In the genomic region with DNA sequence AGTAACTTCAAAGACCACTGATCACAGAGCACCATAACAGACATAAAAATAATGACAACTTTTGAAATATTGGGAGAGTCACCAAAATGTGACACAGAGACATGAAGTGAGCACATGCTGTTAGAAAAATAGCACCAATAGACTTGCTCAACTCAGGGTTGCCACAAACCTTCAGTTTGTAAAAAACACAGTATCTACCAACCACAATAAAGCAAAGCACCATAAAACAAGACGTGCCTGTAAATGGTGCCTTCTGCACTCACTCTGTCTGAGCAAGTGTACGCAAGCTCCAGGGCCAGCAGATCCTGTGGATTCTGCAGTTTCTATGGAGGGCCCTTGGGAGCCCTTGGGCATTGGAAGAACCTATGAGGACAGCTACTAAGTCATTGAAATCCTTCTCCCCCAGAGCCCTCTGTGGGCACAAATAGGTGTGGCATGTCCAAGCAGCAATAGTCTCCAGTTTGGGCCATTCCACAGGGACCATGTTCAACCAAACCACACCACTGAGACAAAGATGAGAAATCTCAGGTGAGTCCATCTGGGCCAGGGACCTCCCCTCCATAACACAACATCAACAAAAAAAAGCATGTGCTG, we compare ENCODE assay signal across 1 cellular context.
TF ChIP-seq lines count a peak whose summit lies in the region.

No MANE protein-coding gene starts in this region.

TF ChIP-seq in HEK293, 187 proteins besides CTCF, POLR2A, EP300 and RAD21 (continued from another document):
- TF ChIP-seq ZNF621 (tag by site-specific recombination; IDR thresholded peaks at IDR 0.05) (no peak), ZNF629 (tag by site-specific recombination; IDR thresholded peaks at IDR 0.05) (no peak), KLF16 (tag by site-specific recombination; IDR thresholded peaks at IDR 0.05) (no peak), OSR2 (tag by site-specific recombination; IDR thresholded peaks at IDR 0.05) (no peak), ZNF175 (tag by site-specific recombination; IDR thresholded peaks at IDR 0.05) (no peak), MEIS1 (CRISPR knock-in tag; IDR thresholded peaks at IDR 0.05; ENCODE audit: borderline replicate concordance) (no peak), ZNF571 (tag by site-specific recombination; IDR thresholded peaks at IDR 0.05) (no peak), ZNF501 (tag by site-specific recombination; IDR thresholded peaks at IDR 0.05) (no peak), ZNF544 (tag by site-specific recombination; IDR thresholded peaks at IDR 0.05) (no peak), ZFP69B (tag by site-specific recombination; IDR thresholded peaks at IDR 0.05) (no peak), ZNF132 (tag by site-specific recombination; IDR thresholded peaks at IDR 0.05; ENCODE audit: borderline replicate concordance) (no peak), ZNF747 (tag by site-specific recombination; IDR thresholded peaks at IDR 0.05) (no peak)
- TF ChIP-seq, protein P1, sequence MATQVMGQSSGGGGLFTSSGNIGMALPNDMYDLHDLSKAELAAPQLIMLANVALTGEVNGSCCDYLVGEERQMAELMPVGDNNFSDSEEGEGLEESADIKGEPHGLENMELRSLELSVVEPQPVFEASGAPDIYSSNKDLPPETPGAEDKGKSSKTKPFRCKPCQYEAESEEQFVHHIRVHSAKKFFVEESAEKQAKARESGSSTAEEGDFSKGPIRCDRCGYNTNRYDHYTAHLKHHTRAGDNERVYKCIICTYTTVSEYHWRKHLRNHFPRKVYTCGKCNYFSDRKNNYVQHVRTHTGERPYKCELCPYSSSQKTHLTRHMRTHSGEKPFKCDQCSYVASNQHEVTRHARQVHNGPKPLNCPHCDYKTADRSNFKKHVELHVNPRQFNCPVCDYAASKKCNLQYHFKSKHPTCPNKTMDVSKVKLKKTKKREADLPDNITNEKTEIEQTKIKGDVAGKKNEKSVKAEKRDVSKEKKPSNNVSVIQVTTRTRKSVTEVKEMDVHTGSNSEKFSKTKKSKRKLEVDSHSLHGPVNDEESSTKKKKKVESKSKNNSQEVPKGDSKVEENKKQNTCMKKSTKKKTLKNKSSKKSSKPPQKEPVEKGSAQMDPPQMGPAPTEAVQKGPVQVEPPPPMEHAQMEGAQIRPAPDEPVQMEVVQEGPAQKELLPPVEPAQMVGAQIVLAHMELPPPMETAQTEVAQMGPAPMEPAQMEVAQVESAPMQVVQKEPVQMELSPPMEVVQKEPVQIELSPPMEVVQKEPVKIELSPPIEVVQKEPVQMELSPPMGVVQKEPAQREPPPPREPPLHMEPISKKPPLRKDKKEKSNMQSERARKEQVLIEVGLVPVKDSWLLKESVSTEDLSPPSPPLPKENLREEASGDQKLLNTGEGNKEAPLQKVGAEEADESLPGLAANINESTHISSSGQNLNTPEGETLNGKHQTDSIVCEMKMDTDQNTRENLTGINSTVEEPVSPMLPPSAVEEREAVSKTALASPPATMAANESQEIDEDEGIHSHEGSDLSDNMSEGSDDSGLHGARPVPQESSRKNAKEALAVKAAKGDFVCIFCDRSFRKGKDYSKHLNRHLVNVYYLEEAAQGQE (tag by site-specific recombination; IDR thresholded peaks at IDR 0.05): no peak
- TF ChIP-seq, protein P2, sequence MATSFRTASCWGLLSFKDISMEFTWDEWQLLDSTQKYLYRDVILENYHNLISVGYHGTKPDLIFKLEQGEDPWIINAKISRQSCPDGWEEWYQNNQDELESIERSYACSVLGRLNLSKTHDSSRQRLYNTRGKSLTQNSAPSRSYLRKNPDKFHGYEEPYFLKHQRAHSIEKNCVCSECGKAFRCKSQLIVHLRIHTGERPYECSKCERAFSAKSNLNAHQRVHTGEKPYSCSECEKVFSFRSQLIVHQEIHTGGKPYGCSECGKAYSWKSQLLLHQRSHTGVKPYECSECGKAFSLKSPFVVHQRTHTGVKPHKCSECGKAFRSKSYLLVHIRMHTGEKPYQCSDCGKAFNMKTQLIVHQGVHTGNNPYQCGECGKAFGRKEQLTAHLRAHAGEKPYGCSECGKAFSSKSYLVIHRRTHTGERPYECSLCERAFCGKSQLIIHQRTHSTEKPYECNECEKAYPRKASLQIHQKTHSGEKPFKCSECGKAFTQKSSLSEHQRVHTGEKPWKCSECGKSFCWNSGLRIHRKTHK (tag by site-specific recombination; IDR thresholded peaks at IDR 0.05): no peak
- TF ChIP-seq, protein P3, sequence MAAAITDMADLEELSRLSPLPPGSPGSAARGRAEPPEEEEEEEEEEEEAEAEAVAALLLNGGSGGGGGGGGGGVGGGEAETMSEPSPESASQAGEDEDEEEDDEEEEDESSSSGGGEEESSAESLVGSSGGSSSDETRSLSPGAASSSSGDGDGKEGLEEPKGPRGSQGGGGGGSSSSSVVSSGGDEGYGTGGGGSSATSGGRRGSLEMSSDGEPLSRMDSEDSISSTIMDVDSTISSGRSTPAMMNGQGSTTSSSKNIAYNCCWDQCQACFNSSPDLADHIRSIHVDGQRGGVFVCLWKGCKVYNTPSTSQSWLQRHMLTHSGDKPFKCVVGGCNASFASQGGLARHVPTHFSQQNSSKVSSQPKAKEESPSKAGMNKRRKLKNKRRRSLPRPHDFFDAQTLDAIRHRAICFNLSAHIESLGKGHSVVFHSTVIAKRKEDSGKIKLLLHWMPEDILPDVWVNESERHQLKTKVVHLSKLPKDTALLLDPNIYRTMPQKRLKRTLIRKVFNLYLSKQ (tag by site-specific recombination; IDR thresholded peaks at IDR 0.05; ENCODE audit: borderline replicate concordance): no peak
- TF ChIP-seq, protein P4, sequence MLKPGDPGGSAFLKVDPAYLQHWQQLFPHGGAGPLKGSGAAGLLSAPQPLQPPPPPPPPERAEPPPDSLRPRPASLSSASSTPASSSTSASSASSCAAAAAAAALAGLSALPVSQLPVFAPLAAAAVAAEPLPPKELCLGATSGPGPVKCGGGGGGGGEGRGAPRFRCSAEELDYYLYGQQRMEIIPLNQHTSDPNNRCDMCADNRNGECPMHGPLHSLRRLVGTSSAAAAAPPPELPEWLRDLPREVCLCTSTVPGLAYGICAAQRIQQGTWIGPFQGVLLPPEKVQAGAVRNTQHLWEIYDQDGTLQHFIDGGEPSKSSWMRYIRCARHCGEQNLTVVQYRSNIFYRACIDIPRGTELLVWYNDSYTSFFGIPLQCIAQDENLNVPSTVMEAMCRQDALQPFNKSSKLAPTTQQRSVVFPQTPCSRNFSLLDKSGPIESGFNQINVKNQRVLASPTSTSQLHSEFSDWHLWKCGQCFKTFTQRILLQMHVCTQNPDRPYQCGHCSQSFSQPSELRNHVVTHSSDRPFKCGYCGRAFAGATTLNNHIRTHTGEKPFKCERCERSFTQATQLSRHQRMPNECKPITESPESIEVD (tag by site-specific recombination; IDR thresholded peaks at IDR 0.05): no peak
- TF ChIP-seq, protein P5, sequence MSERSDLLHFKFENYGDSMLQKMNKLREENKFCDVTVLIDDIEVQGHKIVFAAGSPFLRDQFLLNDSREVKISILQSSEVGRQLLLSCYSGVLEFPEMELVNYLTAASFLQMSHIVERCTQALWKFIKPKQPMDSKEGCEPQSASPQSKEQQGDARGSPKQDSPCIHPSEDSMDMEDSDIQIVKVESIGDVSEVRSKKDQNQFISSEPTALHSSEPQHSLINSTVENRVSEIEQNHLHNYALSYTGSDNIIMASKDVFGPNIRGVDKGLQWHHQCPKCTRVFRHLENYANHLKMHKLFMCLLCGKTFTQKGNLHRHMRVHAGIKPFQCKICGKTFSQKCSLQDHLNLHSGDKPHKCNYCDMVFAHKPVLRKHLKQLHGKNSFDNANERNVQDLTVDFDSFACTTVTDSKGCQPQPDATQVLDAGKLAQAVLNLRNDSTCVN (tag by site-specific recombination; optimal IDR thresholded peaks at IDR 0.05): no peak
TF ChIP-seq in HEK293: peak in this region for 0.
